In the genomic region with DNA sequence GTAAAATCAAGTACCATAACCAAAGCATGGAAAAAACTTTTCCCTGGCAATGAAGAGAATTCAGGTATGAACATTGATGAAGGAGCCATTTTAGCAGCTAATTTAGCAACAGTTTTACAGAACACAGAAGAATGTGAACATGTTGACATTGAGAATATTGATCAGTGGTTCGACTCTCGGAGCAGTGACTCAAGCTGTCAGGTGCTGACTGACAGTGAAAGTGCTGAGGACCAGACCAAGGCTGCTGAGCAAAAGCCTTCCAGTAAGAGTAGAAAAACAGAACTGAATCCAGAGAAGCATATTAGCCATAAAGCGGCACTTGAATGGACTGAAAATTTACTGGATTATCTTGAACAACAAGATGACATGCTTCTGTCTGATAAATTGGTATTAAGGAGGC, we compare ENCODE assay signal across 17 cellular contexts. TPM values are rescaled to one million over a fixed set of nuclear protein-coding genes. Genes with fewer than 3 reads are reported as not detected.
DNase-seq lines count a peak whose midpoint lies in the region; ATAC-seq and TF ChIP-seq lines count a peak whose summit lies in the region.
"Had no signal": no experiment of that assay in that cellular context is flagged by ENCODE, and none has a peak within 500 bp of the region (broad histone marks: within the 10 kb centered on the region; RNA-seq: fewer than 3 reads in every experiment).

No MANE protein-coding gene starts in this region.

- no peak overlapping the region for H3K4me3 Mint-ChIP-seq in osteocyte (ENCODE audit: unreplicated experiment)
- H3K4me3 Mint-ChIP-seq: endodermal cell had no signal

- no peak for TF ChIP-seq CTCF in osteocyte (IDR thresholded peaks at IDR 0.05)

- peak; percentile 37 for ATAC-seq in GM21717 (IDR thresholded peaks at IDR 0.05; ENCODE audit: unreplicated experiment)
- ATAC-seq in HG03280 (IDR thresholded peaks at IDR 0.05; ENCODE audit: unreplicated experiment): peak; percentile 41
- no peak for ATAC-seq in SK-N-SH treated with all-trans-retinoic acid at 6 μM for 48 hours
- ATAC-seq: upper lobe of right lung had no signal

- peaks cover 18% of the 10 kb centered on the region for H3K27me3 Mint-ChIP-seq in osteocyte (ENCODE audit: unreplicated experiment)
- H3K27me3 Mint-ChIP-seq: CD4-positive, alpha-beta T cell; IgD-negative memory B cell had no signal

- peak; percentile 14 for DNase-seq in stimulated activated CD4-positive, alpha-beta T cell treated with anti-CD3 and anti-CD28 coated beads, Interleukin-1b, Interleukin-23, amount 100 ng/mL, for 48 hours
- DNase-seq in stimulated activated CD4-positive, alpha-beta T cell treated with anti-CD3 and anti-CD28 coated beads, Interleukin-4, amount 100 ng/mL, for 24 hours: no peak
- DNase-seq in CD1c-positive myeloid dendritic cell (ENCODE audit: extremely low spot score) (no peak), osteocyte (ENCODE audit: extremely low spot score, unreplicated experiment) (no peak), AG08396 (ENCODE audit: low spot score) (no peak)
- DNase-seq: CD4-positive, alpha-beta T cell; endodermal cell; NCI-H2107; NCI-H748 treated with DMSO at 0.1 percent for 48 hours; spleen; stimulated activated naive CD4-positive, alpha-beta T cell treated with Interleukin-2 at 50 U/mL for 16 hours; upper lobe of right lung had no signal

- H3K9me3 Mint-ChIP-seq in osteocyte (ENCODE audit: unreplicated experiment): peaks cover 4% of the 10 kb centered on the region
- H3K9me3 Mint-ChIP-seq: activated T-helper 2 cell treated with anti-CD3 and anti-CD28 coated beads, Interferon-gamma antibody, Interleukin-2, Interleukin-4, amounts not matched to agents 10 μg/mL and 5 μg/mL and 100 μg/mL, durations not matched to agents 14 hours and 24 hours and 36 hours; endodermal cell; IgD-negative memory B cell had no signal

- no peak overlapping the region for H3K27ac Mint-ChIP-seq in osteocyte (ENCODE audit: unreplicated experiment)
- H3K27ac Mint-ChIP-seq: activated T-helper 2 cell treated with anti-CD3 and anti-CD28 coated beads, Interferon-gamma antibody, Interleukin-2, Interleukin-4, amounts not matched to agents 10 μg/mL and 5 μg/mL and 100 μg/mL, durations not matched to agents 14 hours and 24 hours and 36 hours; CD4-positive, alpha-beta T cell; endodermal cell had no signal

- H3K4me1 Mint-ChIP-seq in osteocyte (ENCODE audit: unreplicated experiment): peaks cover 22% of the 10 kb centered on the region

- H3K36me3 Mint-ChIP-seq in osteocyte (ENCODE audit: unreplicated experiment): peaks cover 7% of the 10 kb centered on the region

TF ChIP-seq in SK-N-SH treated with all-trans-retinoic acid at 6 μM for 48 hours, 23 proteins besides CTCF, POLR2A, EP300 and RAD21:
- TF ChIP-seq GLIS3 (CRISPR knock-in tag; IDR thresholded peaks at IDR 0.05) (no peak), PPARA (CRISPR knock-in tag; IDR thresholded peaks at IDR 0.05; ENCODE audit: borderline replicate concordance) (no peak), CSDC2 (CRISPR knock-in tag; IDR thresholded peaks at IDR 0.05) (no peak), ISL1 (CRISPR knock-in tag; IDR thresholded peaks at IDR 0.05) (no peak), ZFP30 (CRISPR knock-in tag; IDR thresholded peaks at IDR 0.05) (no peak), ZFP3 (CRISPR knock-in tag; IDR thresholded peaks at IDR 0.05) (no peak), ZNF70 (CRISPR knock-in tag; IDR thresholded peaks at IDR 0.05) (no peak), RARB (CRISPR knock-in tag; IDR thresholded peaks at IDR 0.05) (no peak), ZNF565 (CRISPR knock-in tag; conservative IDR thresholded peaks at IDR 0.05; ENCODE audit: low read depth) (no peak), SNAI2 (CRISPR knock-in tag; IDR thresholded peaks at IDR 0.05) (no peak), ESRRG (CRISPR knock-in tag; IDR thresholded peaks at IDR 0.05) (no peak), TOX (CRISPR knock-in tag; IDR thresholded peaks at IDR 0.05; ENCODE audit: borderline replicate concordance) (no peak), OSR1 (CRISPR knock-in tag; IDR thresholded peaks at IDR 0.05) (no peak), BACH2 (CRISPR knock-in tag; IDR thresholded peaks at IDR 0.05; ENCODE audit: borderline replicate concordance) (no peak)
- TF ChIP-seq, protein P1, sequence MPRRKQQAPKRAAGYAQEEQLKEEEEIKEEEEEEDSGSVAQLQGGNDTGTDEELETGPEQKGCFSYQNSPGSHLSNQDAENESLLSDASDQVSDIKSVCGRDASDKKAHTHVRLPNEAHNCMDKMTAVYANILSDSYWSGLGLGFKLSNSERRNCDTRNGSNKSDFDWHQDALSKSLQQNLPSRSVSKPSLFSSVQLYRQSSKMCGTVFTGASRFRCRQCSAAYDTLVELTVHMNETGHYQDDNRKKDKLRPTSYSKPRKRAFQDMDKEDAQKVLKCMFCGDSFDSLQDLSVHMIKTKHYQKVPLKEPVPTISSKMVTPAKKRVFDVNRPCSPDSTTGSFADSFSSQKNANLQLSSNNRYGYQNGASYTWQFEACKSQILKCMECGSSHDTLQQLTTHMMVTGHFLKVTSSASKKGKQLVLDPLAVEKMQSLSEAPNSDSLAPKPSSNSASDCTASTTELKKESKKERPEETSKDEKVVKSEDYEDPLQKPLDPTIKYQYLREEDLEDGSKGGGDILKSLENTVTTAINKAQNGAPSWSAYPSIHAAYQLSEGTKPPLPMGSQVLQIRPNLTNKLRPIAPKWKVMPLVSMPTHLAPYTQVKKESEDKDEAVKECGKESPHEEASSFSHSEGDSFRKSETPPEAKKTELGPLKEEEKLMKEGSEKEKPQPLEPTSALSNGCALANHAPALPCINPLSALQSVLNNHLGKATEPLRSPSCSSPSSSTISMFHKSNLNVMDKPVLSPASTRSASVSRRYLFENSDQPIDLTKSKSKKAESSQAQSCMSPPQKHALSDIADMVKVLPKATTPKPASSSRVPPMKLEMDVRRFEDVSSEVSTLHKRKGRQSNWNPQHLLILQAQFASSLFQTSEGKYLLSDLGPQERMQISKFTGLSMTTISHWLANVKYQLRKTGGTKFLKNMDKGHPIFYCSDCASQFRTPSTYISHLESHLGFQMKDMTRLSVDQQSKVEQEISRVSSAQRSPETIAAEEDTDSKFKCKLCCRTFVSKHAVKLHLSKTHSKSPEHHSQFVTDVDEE (CRISPR knock-in tag; IDR thresholded peaks at IDR 0.05): no peak
- TF ChIP-seq, protein P2, sequence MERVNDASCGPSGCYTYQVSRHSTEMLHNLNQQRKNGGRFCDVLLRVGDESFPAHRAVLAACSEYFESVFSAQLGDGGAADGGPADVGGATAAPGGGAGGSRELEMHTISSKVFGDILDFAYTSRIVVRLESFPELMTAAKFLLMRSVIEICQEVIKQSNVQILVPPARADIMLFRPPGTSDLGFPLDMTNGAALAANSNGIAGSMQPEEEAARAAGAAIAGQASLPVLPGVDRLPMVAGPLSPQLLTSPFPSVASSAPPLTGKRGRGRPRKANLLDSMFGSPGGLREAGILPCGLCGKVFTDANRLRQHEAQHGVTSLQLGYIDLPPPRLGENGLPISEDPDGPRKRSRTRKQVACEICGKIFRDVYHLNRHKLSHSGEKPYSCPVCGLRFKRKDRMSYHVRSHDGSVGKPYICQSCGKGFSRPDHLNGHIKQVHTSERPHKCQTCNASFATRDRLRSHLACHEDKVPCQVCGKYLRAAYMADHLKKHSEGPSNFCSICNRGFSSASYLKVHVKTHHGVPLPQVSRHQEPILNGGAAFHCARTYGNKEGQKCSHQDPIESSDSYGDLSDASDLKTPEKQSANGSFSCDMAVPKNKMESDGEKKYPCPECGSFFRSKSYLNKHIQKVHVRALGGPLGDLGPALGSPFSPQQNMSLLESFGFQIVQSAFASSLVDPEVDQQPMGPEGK (CRISPR knock-in tag; IDR thresholded peaks at IDR 0.05; ENCODE audit: borderline replicate concordance): no peak
- TF ChIP-seq, protein P3, sequence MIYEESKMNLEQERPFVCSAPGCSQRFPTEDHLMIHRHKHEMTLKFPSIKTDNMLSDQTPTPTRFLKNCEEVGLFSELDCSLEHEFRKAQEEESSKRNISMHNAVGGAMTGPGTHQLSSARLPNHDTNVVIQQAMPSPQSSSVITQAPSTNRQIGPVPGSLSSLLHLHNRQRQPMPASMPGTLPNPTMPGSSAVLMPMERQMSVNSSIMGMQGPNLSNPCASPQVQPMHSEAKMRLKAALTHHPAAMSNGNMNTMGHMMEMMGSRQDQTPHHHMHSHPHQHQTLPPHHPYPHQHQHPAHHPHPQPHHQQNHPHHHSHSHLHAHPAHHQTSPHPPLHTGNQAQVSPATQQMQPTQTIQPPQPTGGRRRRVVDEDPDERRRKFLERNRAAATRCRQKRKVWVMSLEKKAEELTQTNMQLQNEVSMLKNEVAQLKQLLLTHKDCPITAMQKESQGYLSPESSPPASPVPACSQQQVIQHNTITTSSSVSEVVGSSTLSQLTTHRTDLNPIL (CRISPR knock-in tag; IDR thresholded peaks at IDR 0.05; ENCODE audit: low read depth): no peak
- TF ChIP-seq, protein P4, sequence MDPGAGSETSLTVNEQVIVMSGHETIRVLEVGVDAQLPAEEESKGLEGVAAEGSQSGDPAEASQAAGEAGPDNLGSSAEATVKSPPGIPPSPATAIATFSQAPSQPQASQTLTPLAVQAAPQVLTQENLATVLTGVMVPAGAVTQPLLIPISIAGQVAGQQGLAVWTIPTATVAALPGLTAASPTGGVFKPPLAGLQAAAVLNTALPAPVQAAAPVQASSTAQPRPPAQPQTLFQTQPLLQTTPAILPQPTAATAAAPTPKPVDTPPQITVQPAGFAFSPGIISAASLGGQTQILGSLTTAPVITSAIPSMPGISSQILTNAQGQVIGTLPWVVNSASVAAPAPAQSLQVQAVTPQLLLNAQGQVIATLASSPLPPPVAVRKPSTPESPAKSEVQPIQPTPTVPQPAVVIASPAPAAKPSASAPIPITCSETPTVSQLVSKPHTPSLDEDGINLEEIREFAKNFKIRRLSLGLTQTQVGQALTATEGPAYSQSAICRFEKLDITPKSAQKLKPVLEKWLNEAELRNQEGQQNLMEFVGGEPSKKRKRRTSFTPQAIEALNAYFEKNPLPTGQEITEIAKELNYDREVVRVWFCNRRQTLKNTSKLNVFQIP (CRISPR knock-in tag; IDR thresholded peaks at IDR 0.05; ENCODE audit: borderline replicate concordance, low read depth): no peak

RNA-seq across cellular contexts. Expression of a gene that starts 2.8 kb away (rescaled TPM):
- 5.9 and 6.2 TPM in 2 replicates for total RNA-seq in osteocyte

RNA-seq across cellular contexts. Expression of a gene that starts 57.1 kb away (rescaled TPM):
- 18.5 and 20.3 TPM in 2 replicates for total RNA-seq in osteocyte
